In genomic region chr1:230356190-230356589, GRCh38 we compare ENCODE assay signal across 31 cellular contexts.
"Had no signal": no experiment of that assay in that cellular context is flagged by ENCODE, and none has a peak within 500 bp of the region (broad histone marks: within the 10 kb centered on the region; RNA-seq: fewer than 3 reads in every experiment).

No MANE protein-coding gene starts in this region.

- H3K27ac Mint-ChIP-seq: activated B cell treated with CpG ODN at 0.5 μM for 24 hours; activated CD8-positive, alpha-beta T cell treated with anti-CD3 and anti-CD28 coated beads for 36 hours; activated naive CD8-positive, alpha-beta T cell; activated T-helper 17 cell treated with anti-CD3 and anti-CD28 coated beads, Interleukin-2, amount 50 U/mL, for 72 hours; effector memory CD8-positive, alpha-beta T cell; T-helper 1 cell treated with Interleukin-12 subunit alpha and Interleukin-12 subunit beta and Interleukin-4 antibody, amounts not matched to agents 30 μg/mL and 1 μg/mL, for 36 hours had no signal

- H3K27ac ChIP-seq: brain microvascular endothelial cell, colonic mucosa, esophagus muscularis mucosa, foreskin keratinocyte, gastrocnemius medialis, heart left ventricle, WERI-Rb-1 had no signal

- ATAC-seq: activated CD4-positive, CD25-positive, alpha-beta regulatory T cell treated with anti-CD3 and anti-CD28 coated beads, Interleukin-2, amount 50 U/mL, for 24 hours; activated CD8-positive, alpha-beta T cell treated with anti-CD3 and anti-CD28 coated beads for 36 hours; activated T-cell treated with anti-CD3 and anti-CD28 coated beads, Interleukin-2, amount 50 U/mL, for 4 hours; activated T-helper 17 cell treated with anti-CD3 and anti-CD28 coated beads, Interleukin-2, amount 50 U/mL, for 72 hours; effector memory CD8-positive, alpha-beta T cell; foreskin keratinocyte; gastrocnemius medialis; heart left ventricle had no signal

- H3K4me3 ChIP-seq: colonic mucosa, esophagus muscularis mucosa, gastrocnemius medialis, heart left ventricle had no signal

- H3K4me3 Mint-ChIP-seq: activated B cell treated with CpG ODN at 0.5 μM for 24 hours; activated CD8-positive, alpha-beta T cell treated with anti-CD3 and anti-CD28 coated beads for 36 hours; activated naive CD8-positive, alpha-beta T cell; activated T-cell treated with anti-CD3 and anti-CD28 coated beads, Interleukin-2, amount 50 U/mL, for 4 hours; activated T-helper 17 cell treated with anti-CD3 and anti-CD28 coated beads, Interleukin-2, amount 50 U/mL, for 72 hours; central memory CD8-positive, alpha-beta T cell; effector memory CD8-positive, alpha-beta T cell; T-helper 1 cell treated with Interleukin-12 subunit alpha and Interleukin-12 subunit beta and Interleukin-4 antibody, amounts not matched to agents 30 μg/mL and 1 μg/mL, for 36 hours had no signal

- H3K27me3 ChIP-seq: brain microvascular endothelial cell, colonic mucosa, esophagus muscularis mucosa, gastrocnemius medialis, heart left ventricle had no signal

- DNase-seq: activated B cell treated with CpG ODN at 0.5 μM for 24 hours; activated CD4-positive, alpha-beta T cell treated with anti-CD3 and anti-CD28 coated beads for 48 hours; activated CD4-positive, alpha-beta T cell treated with anti-CD3 and anti-CD28 coated beads, Interleukin-2, amount 50 U/mL, for 1 hour; activated CD4-positive, alpha-beta T cell treated with anti-CD3 and anti-CD28 coated beads, Interleukin-2, amount 50 U/mL, for 48 hours; activated CD8-positive, alpha-beta memory T cell treated with anti-CD3 and anti-CD28 coated beads for 24 hours; activated CD8-positive, alpha-beta T cell treated with anti-CD3 and anti-CD28 coated beads for 36 hours; activated effector memory CD4-positive, alpha-beta T cell treated with Interleukin-2 at 50 U/mL for 16 hours; activated gamma-delta T cell treated with Interleukin-2 at 50 U/mL for 16 hours; activated naive CD4-positive, alpha-beta T cell treated with anti-CD3 and anti-CD28 coated beads, Interleukin-2, amount 50 U/mL, for 16 hours; activated naive CD4-positive, alpha-beta T cell treated with Interleukin-2 at 50 U/mL for 16 hours; activated T-cell treated with anti-CD3 and anti-CD28 coated beads, Interleukin-2, amount 50 U/mL, for 4 hours; amniotic stem cell; aorta; brain microvascular endothelial cell; colonic mucosa; effector CD4-positive, alpha-beta T cell; effector memory CD8-positive, alpha-beta T cell; erythroblast; foreskin keratinocyte; gastrocnemius medialis; glutamatergic neuron; heart left ventricle; hypothalamus; T1000; WERI-Rb-1 had no signal

- H3K9me3 Mint-ChIP-seq: activated CD8-positive, alpha-beta T cell treated with anti-CD3 and anti-CD28 coated beads for 36 hours; activated T-cell treated with anti-CD3 and anti-CD28 coated beads, Interleukin-2, amount 50 U/mL, for 4 hours; activated T-helper 17 cell treated with anti-CD3 and anti-CD28 coated beads, Interleukin-2, amount 50 U/mL, for 72 hours; central memory CD8-positive, alpha-beta T cell; effector memory CD8-positive, alpha-beta T cell; T-helper 1 cell treated with Interleukin-12 subunit alpha and Interleukin-12 subunit beta and Interleukin-4 antibody, amounts not matched to agents 30 μg/mL and 1 μg/mL, for 36 hours had no signal

- H3K36me3 Mint-ChIP-seq: activated naive CD8-positive, alpha-beta T cell had no signal

- H3K27me3 Mint-ChIP-seq: activated naive CD8-positive, alpha-beta T cell had no signal

- H3K4me1 Mint-ChIP-seq: activated B cell treated with CpG ODN at 0.5 μM for 24 hours; activated T-helper 17 cell treated with anti-CD3 and anti-CD28 coated beads, Interleukin-2, amount 50 U/mL, for 72 hours; central memory CD8-positive, alpha-beta T cell had no signal
